Comparison of ENCODE assay signal across 18 cellular contexts in genomic region chr10:127720142-127720541, GRCh38. TPM values are rescaled to one million over a fixed set of nuclear protein-coding genes. Genes with fewer than 3 reads are reported as not detected.
DNase-seq lines count a peak whose midpoint lies in the region; ATAC-seq lines count a peak whose summit lies in the region.
"Had no signal": no experiment of that assay in that cellular context is flagged by ENCODE, and none has a peak within 500 bp of the region (broad histone marks: within the 10 kb centered on the region; RNA-seq: fewer than 3 reads in every experiment).

No MANE protein-coding gene starts in this region.

- peak; percentile 91 for ATAC-seq in GM18868 (IDR thresholded peaks at IDR 0.05; ENCODE audit: unreplicated experiment)
- peak; percentile 76 for ATAC-seq in HG02759 (IDR thresholded peaks at IDR 0.05; ENCODE audit: unreplicated experiment)
- no peak for ATAC-seq in HG03342 (IDR thresholded peaks at IDR 0.05; ENCODE audit: unreplicated experiment)
- ATAC-seq: HCT116, Panc1, Right ventricle myocardium inferior had no signal

- DNase-seq in SK-MEL-5 (ENCODE audit: low read depth, low spot score) = peak; percentile 32
- no peak for DNase-seq in cardiac septum (ENCODE audit: low spot score)
- DNase-seq in OCI-M1 (lab: John Stamatoyannopoulos, UW) = no peak
- no peak for DNase-seq in foreskin melanocyte
- DNase-seq: BE2C; CD4-positive, alpha-beta T cell; EL; GM23248; NCI-H146; NCI-H2081; NCI-H524 treated with DMSO at 0.1 percent for 48 hours had no signal

- intact Hi-C loops in cardiac septum (cut with DNase I) = no loop called here

- in situ Hi-C loops in SK-MEL-5 (cut with HindIII; ENCODE audit: low pct_unique_long_range_greater_than_20kb, low sequenced_read_pairs) = no loop called here

RNA-seq across cellular contexts. Expression of gene FOXI2, which starts 16.8 kb away (rescaled TPM):
- not detected in 2 replicates for total RNA-seq in SK-MEL-5 (2014; rRNA removed; shearing (Covaris generic))
- not detected in 2 replicates for polyA plus RNA-seq in SK-MEL-5 (2015; cell fraction: cytosol; rRNA removed)
- not detected in 2 replicates for polyA plus RNA-seq in SK-MEL-5 (2015; cell fraction: nucleus; rRNA removed)
- 0.24 TPM for total RNA-seq in cardiac septum
- total RNA-seq: CD4-positive, alpha-beta T cell; GM23248; Right ventricle myocardium inferior had no signal
- polyA plus RNA-seq: AG04450, GM23248 had no signal
